ENCODE assay signal across 19 cellular contexts in the genomic region with DNA sequence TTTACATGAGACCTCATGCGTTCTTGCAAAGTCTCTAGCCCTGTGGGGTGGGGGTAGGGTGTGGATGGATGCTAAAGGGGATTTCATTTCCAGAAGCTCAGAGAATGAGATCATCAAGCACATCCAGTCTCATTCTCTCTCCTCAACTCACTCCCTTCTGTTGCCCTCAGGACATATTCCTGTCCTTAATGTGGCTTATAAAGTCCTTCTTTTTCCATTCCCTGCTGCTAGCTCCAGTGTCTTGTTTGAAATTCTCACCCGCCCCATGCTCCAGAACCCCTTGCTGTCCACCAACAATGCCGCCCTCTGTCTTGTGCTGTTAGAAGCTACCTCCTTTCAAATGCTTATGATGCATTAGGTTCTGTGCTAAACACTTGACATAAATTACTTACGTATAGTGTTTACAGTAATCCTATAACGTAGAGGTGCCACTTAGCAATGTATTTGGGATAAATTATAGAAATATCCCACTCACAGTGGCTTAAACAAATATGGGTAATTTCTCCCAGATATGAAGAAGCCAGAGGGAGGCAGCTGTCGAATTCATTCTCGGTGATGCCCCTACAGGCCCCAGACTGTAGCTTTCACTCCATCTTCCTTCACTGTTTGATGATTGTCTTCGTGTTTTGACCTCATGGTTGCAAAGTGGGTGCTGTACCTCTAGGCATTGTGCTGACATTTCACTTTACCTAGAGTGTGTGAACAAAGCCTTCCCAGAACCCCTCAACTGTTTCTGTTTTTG.
DNase-seq lines count a peak whose midpoint lies in the region; TF ChIP-seq lines count a peak whose summit lies in the region.
"Had no signal": no experiment of that assay in that cellular context is flagged by ENCODE, and none has a peak within 500 bp of the region (broad histone marks: within the 10 kb centered on the region; RNA-seq: fewer than 3 reads in every experiment).

No MANE protein-coding gene starts in this region.

- H3K27ac ChIP-seq in mesenchymal stem cell (ENCODE audit: low read length, poor library complexity, severe bottlenecking) (no peak overlapping the region), substantia nigra (ENCODE audit: low read depth, low read length, poor library complexity, severe bottlenecking) (peak overlapping the region; percentile 19)
- H3K27ac ChIP-seq: brain microvascular endothelial cell, left lung had no signal

- H3K23ac ChIP-seq in mesenchymal stem cell (ENCODE audit: low read length in 2 of 2) = no peak overlapping the region

- no peaks in the 10 kb centered on the region for H3K36me3 Mint-ChIP-seq in activated T-helper 2 cell treated with anti-CD3 and anti-CD28 coated beads, Interferon-gamma antibody, Interleukin-2, Interleukin-4, amounts not matched to agents 10 μg/mL and 5 μg/mL and 100 μg/mL, durations not matched to agents 14 hours and 24 hours and 36 hours (ENCODE audit: low read depth)
- H3K36me3 Mint-ChIP-seq in endothelial cell (ENCODE audit: low read depth, unreplicated experiment) = no peaks in the 10 kb centered on the region

- no peak overlapping the region for H3K14ac ChIP-seq in mesenchymal stem cell (ENCODE audit: low read length in 2 of 2)

- H2BK15ac ChIP-seq in mesenchymal stem cell (ENCODE audit: low read depth, poor library complexity, severe bottlenecking) = no peak overlapping the region

- no peak overlapping the region for H2BK5ac ChIP-seq in mesenchymal stem cell (ENCODE audit: low read depth, low read length, poor library complexity, severe bottlenecking)

- DNase-seq in NCI-H748 (lab: John Stamatoyannopoulos, UW; ENCODE audit: unreplicated experiment) (peak; percentile 3), NCI-H748 treated with DMSO at 0.1 percent for 48 hours (lab: John Stamatoyannopoulos, UW) (no peak), amniotic epithelial cell (ENCODE audit: low read depth) (peak; percentile 33), mesenchymal stem cell (peak; percentile 43), substantia nigra (lab: John Stamatoyannopoulos, UW) (no peak), HUDEP-2 (lab: John Stamatoyannopoulos, UW; ENCODE audit: unreplicated experiment in 76 of 76) (no peak), endothelial cell (ENCODE audit: low spot score) (no peak)
- no peak for DNase-seq in activated T-helper 2 cell treated with anti-CD3 and anti-CD28 coated beads, Interferon-gamma antibody, Interleukin-2, Interleukin-4, amounts not matched to agents 10 μg/mL and 5 μg/mL and 100 μg/mL, durations not matched to agents 14 hours and 24 hours and 36 hours (ENCODE audit: low spot score)
- DNase-seq: 8988T; activated CD4-positive, CD25-positive, alpha-beta regulatory T cell treated with anti-CD3 and anti-CD28 coated beads, Interleukin-2, amount 50 U/mL, for 72 hours; activated CD8-positive, alpha-beta memory T cell treated with anti-CD3 and anti-CD28 coated beads, Interleukin-2, amount 10 ng/mL, durations not matched to agents 7 days and 5 days; brain microvascular endothelial cell; DMS53; hippocampal formation; left lung; MM.1S; NK-92 treated with Interleukin-12 subunit alpha and Interleukin-12 subunit beta, amount 100 ng/mL, for 24 hours; T-helper 17 cell; tibial artery had no signal

- no peaks in the 10 kb centered on the region for H3K36me3 ChIP-seq in mesenchymal stem cell (ENCODE audit: control insufficient read depth in 1 of 2, insufficient read depth in 2 of 2, low read depth in 1 of 2, low read length in 2 of 2)
- H3K36me3 ChIP-seq: brain microvascular endothelial cell, left lung, tibial artery had no signal

- peak overlapping the region in 1 of 2 experiments; percentile 52 for H2BK12ac ChIP-seq in mesenchymal stem cell (ENCODE audit: low read length in 2 of 2)

- no peak overlapping the region for H2AK5ac ChIP-seq in mesenchymal stem cell (ENCODE audit: low read length, severe bottlenecking)

- peaks cover 4% of the 10 kb centered on the region for H3K9me3 Mint-ChIP-seq in activated T-helper 2 cell treated with anti-CD3 and anti-CD28 coated beads, Interferon-gamma antibody, Interleukin-2, Interleukin-4, amounts not matched to agents 10 μg/mL and 5 μg/mL and 100 μg/mL, durations not matched to agents 14 hours and 24 hours and 36 hours
- H3K9me3 Mint-ChIP-seq in endothelial cell (ENCODE audit: unreplicated experiment) = no peaks in the 10 kb centered on the region

- no peaks in the 10 kb centered on the region for H3K27me3 Mint-ChIP-seq in activated T-helper 2 cell treated with anti-CD3 and anti-CD28 coated beads, Interferon-gamma antibody, Interleukin-2, Interleukin-4, amounts not matched to agents 10 μg/mL and 5 μg/mL and 100 μg/mL, durations not matched to agents 14 hours and 24 hours and 36 hours (ENCODE audit: low read depth)
- peaks cover 3% of the 10 kb centered on the region for H3K27me3 Mint-ChIP-seq in endothelial cell (ENCODE audit: unreplicated experiment)
- H3K27me3 Mint-ChIP-seq: activated CD8-positive, alpha-beta memory T cell treated with anti-CD3 and anti-CD28 coated beads, Interleukin-2, amount 10 ng/mL, durations not matched to agents 7 days and 5 days; T-helper 17 cell had no signal

- H4K8ac ChIP-seq in mesenchymal stem cell (ENCODE audit: low read length) = no peak overlapping the region

- H3K4me1 Mint-ChIP-seq in activated T-helper 2 cell treated with anti-CD3 and anti-CD28 coated beads, Interferon-gamma antibody, Interleukin-2, Interleukin-4, amounts not matched to agents 10 μg/mL and 5 μg/mL and 100 μg/mL, durations not matched to agents 14 hours and 24 hours and 36 hours (ENCODE audit: low read depth) = no peaks in the 10 kb centered on the region
- H3K4me1 Mint-ChIP-seq in endothelial cell (ENCODE audit: unreplicated experiment) = no peaks in the 10 kb centered on the region

- H3K4me1 ChIP-seq in mesenchymal stem cell (ENCODE audit: control insufficient read depth, insufficient read depth, low read depth, low read length) = peaks cover 5% of the 10 kb centered on the region
- H3K4me1 ChIP-seq: left lung had no signal

- intact Hi-C loops in activated T-helper 2 cell treated with anti-CD3 and anti-CD28 coated beads, Interferon-gamma antibody, Interleukin-2, Interleukin-4, amounts not matched to agents 10 μg/mL and 5 μg/mL and 100 μg/mL, durations not matched to agents 14 hours and 24 hours and 36 hours (cut with micrococcal nuclease) = no loop called here

- no peaks in the 10 kb centered on the region for H3K27me3 ChIP-seq in mesenchymal stem cell (ENCODE audit: control insufficient read depth in 1 of 2, insufficient read depth in 1 of 2, low read length in 2 of 2)
- H3K27me3 ChIP-seq: brain microvascular endothelial cell, left lung, tibial artery had no signal

- H3K79me1 ChIP-seq in mesenchymal stem cell (replicated peaks; ENCODE audit: low read length, poor library complexity, severe bottlenecking) = no peaks in the 10 kb centered on the region

- H2AFZ ChIP-seq in mesenchymal stem cell (ENCODE audit: low read depth, low read length) = no peak overlapping the region

- H3K9ac ChIP-seq in mesenchymal stem cell (ENCODE audit: low read length) = no peak overlapping the region

- no peak overlapping the region for H3K4me3 Mint-ChIP-seq in activated T-helper 2 cell treated with anti-CD3 and anti-CD28 coated beads, Interferon-gamma antibody, Interleukin-2, Interleukin-4, amounts not matched to agents 10 μg/mL and 5 μg/mL and 100 μg/mL, durations not matched to agents 14 hours and 24 hours and 36 hours (ENCODE audit: low read depth)
- H3K4me3 Mint-ChIP-seq in endothelial cell (ENCODE audit: unreplicated experiment) = no peak overlapping the region
- H3K4me3 Mint-ChIP-seq: activated CD8-positive, alpha-beta memory T cell treated with anti-CD3 and anti-CD28 coated beads, Interleukin-2, amount 10 ng/mL, durations not matched to agents 7 days and 5 days; T-helper 17 cell had no signal

- H2BK120ac ChIP-seq in mesenchymal stem cell (ENCODE audit: low read depth, low read length) = no peak overlapping the region

- peak overlapping the region in 1 of 2 experiments; percentile 19 for H3K4ac ChIP-seq in mesenchymal stem cell (ENCODE audit: low read depth in 1 of 2, low read length in 2 of 2)

- H3K4me3 ChIP-seq in mesenchymal stem cell (ENCODE audit: insufficient read depth in 1 of 2, low read depth in 1 of 2, low read length in 2 of 2) = no peak overlapping the region
- H3K4me3 ChIP-seq: left lung, tibial artery had no signal

- 95% methylated on average over 4 of the region's 8 CpGs for WGBS in mesenchymal stem cell

- no peak overlapping the region for H3K27ac Mint-ChIP-seq in activated T-helper 2 cell treated with anti-CD3 and anti-CD28 coated beads, Interferon-gamma antibody, Interleukin-2, Interleukin-4, amounts not matched to agents 10 μg/mL and 5 μg/mL and 100 μg/mL, durations not matched to agents 14 hours and 24 hours and 36 hours
- H3K27ac Mint-ChIP-seq in endothelial cell (ENCODE audit: unreplicated experiment) = no peak overlapping the region
- H3K27ac Mint-ChIP-seq: activated CD8-positive, alpha-beta memory T cell treated with anti-CD3 and anti-CD28 coated beads, Interleukin-2, amount 10 ng/mL, durations not matched to agents 7 days and 5 days; T-helper 17 cell had no signal

- peak overlapping the region in 1 of 2 experiments; percentile 18 for H3K18ac ChIP-seq in mesenchymal stem cell (ENCODE audit: low read depth in 1 of 2, low read length in 2 of 2)

- no peak overlapping the region for H3K4me2 ChIP-seq in mesenchymal stem cell (ENCODE audit: low read length, poor library complexity, severe bottlenecking)

- TF ChIP-seq CTCF in endothelial cell (IDR thresholded peaks at IDR 0.05; ENCODE audit: unreplicated experiment) = no peak

- no peaks in the 10 kb centered on the region for H3K9me3 ChIP-seq in mesenchymal stem cell (ENCODE audit: control insufficient read depth, low read length)
- H3K9me3 ChIP-seq: left lung, tibial artery had no signal

- H4K91ac ChIP-seq in mesenchymal stem cell (ENCODE audit: low read length) = no peak overlapping the region

Comparison
In these comparisons a context has a peak if more than half of its experiments do, and no peak if none do; other contexts are left out.
1. DNase-seq: peak in NCI-H748 (single experiment), amniotic epithelial cell (single experiment) and mesenchymal stem cell (single experiment); none in NCI-H748 treated with DMSO at 0.1 percent for 48 hours (single experiment), substantia nigra (0 of 49), activated T-helper 2 cell treated with anti-CD3 and anti-CD28 coated beads, Interferon-gamma antibody, Interleukin-2, Interleukin-4, amounts not matched to agents 10 μg/mL and 5 μg/mL and 100 μg/mL, durations not matched to agents 14 hours and 24 hours and 36 hours (single experiment), HUDEP-2 (0 of 76) and endothelial cell (single experiment).